18 cellular contexts compared by ENCODE assay signal in genomic region chr22:36930041-36930935, GRCh38. TPM values are rescaled to one million over a fixed set of nuclear protein-coding genes. Genes with fewer than 3 reads are reported as not detected.
DNase-seq lines count a peak whose midpoint lies in the region; ATAC-seq, FAIRE-seq and TF ChIP-seq lines count a peak whose summit lies in the region.
"Had no signal": no experiment of that assay in that cellular context is flagged by ENCODE, and none has a peak within 500 bp of the region (broad histone marks: within the 10 kb centered on the region; RNA-seq: fewer than 3 reads in every experiment).

No MANE protein-coding gene starts in this region.

- 89% methylated on average over 19 of the region's 20 CpGs; no CpG with 5 or more reads in 1 of the 2 experiments for WGBS in H1 (ENCODE audit: extremely low coverage in 1 of 2, insufficient coverage in 1 of 2, insufficient read length in 1 of 2, insufficient replicate concordance in 2 of 2, low coverage in 1 of 2, low lambda C conversion rate in 2 of 2, missing lambda C conversion rate in 1 of 2), 2 experiments
- no CpG with 5 or more reads among the region's 20 CpGs for WGBS in neuronal stem cell (ENCODE audit: extremely low coverage in 2 of 2, insufficient read length in 2 of 2, insufficient replicate concordance in 1 of 2), 2 donors

- H3K9me3 ChIP-seq in BLaER1 treated with 17β-estradiol and CSF1 and Interleukin-3, amounts not matched to agents 10 nM and 100 nM (replicated peaks in 1 of 11) = no peaks in the 10 kb centered on the region
- H3K9me3 ChIP-seq in H1 (ENCODE audit: insufficient read depth in 2 of 2, low read depth in 1 of 2, low read length in 1 of 2) (no peaks in the 10 kb centered on the region), neuronal stem cell (replicated peaks in 1 of 2; ENCODE audit: control insufficient read depth in 2 of 2, insufficient read depth in 1 of 2, low read depth in 1 of 2, low read length in 2 of 2) (peaks cover 0 to 1% of the 10 kb centered on the region in 2 donors)
- H3K9me3 ChIP-seq: A549, Caco-2 had no signal

- H4K5ac ChIP-seq in H1 (ENCODE audit: insufficient read length, low read depth, low read length) = no peak overlapping the region

- no peak overlapping the region for H2AK5ac ChIP-seq in H1 (ENCODE audit: low read depth, low read length)
- peak overlapping the region; percentile 49 for H2AK5ac ChIP-seq in neuronal stem cell (ENCODE audit: low read depth, low read length)

- peaks cover 20 to 98% (median 41%) of the 10 kb centered on the region in 11 experiments for H3K36me3 ChIP-seq in BLaER1 treated with 17β-estradiol and CSF1 and Interleukin-3, amounts not matched to agents 10 nM and 100 nM
- H3K36me3 ChIP-seq in KMS-11 (ENCODE audit: insufficient read depth) (no peaks in the 10 kb centered on the region), H1 (ENCODE audit: control insufficient read depth in 2 of 4, insufficient read depth in 4 of 4, low read length in 3 of 4) (no peaks in the 10 kb centered on the region), neuronal stem cell (replicated peaks in 1 of 2; ENCODE audit: control insufficient read depth in 2 of 2, insufficient read depth in 2 of 2, low read length in 2 of 2) (no peaks in the 10 kb centered on the region)

- no peaks in the 10 kb centered on the region for H3K23me2 ChIP-seq in H1 (ENCODE audit: low read depth, low read length)

- POLR2A ChIA-PET in H1 (lab: Charles Lee; ENCODE audit: partially characterized antibody) = interaction anchor here (0.7 to 1.0 kb wide), 3 partner anchors 11 to 155 kb away, joined by 3 read pairs; partner anchors contain the start of gene IFT27

- TF ChIP-seq CTCF in KMS-11 (conservative IDR thresholded peaks at IDR 0.05; ENCODE audit: low read depth, low read length) (no peak), H1 (IDR thresholded peaks at IDR 0.05; ENCODE audit: control extremely low read depth in 1 of 3, insufficient read depth in 1 of 3, low read depth in 1 of 3, low read length in 3 of 3) (no peak)

- TF ChIP-seq POLR2A in H1 (IDR thresholded peaks at IDR 0.05; ENCODE audit: control extremely low read depth in 1 of 2, low read depth in 2 of 2, low read length in 2 of 2) = no peak
- TF ChIP-seq POLR2A in GM12892 (IDR thresholded peaks at IDR 0.05; ENCODE audit: low read depth, low read length) = no peak

- FAIRE-seq in H1 (lab: Jason Lieb, UNC) (no peak), GM12892 (lab: Jason Lieb, UNC) (no peak)
- FAIRE-seq: A549 had no signal

- H4K91ac ChIP-seq in H1 (replicated peaks; ENCODE audit: insufficient read length, low read length) (no peak overlapping the region), neuronal stem cell (ENCODE audit: low read depth, low read length, poor library complexity) (no peak overlapping the region)

- H3K14ac ChIP-seq in H1 (ENCODE audit: insufficient read length) (no peak overlapping the region), neuronal stem cell (ENCODE audit: low read length) (no peak overlapping the region)

- DNase-seq in H1 (ENCODE audit: low read depth in 1 of 2, low spot score in 2 of 2) (peak in 1 of 2 experiments; percentile 39), neuronal stem cell (ENCODE audit: low spot score) (no peak), GM12892 (ENCODE audit: insufficient read length) (no peak), SW480 (ENCODE audit: low spot score) (no peak)
- DNase-seq: Kasumi-1; NCI-H1417 treated with DMSO at 0.1 percent for 48 hours; NCI-H2029 treated with DMSO at 0.1 percent for 48 hours; NCI-H526 treated with DMSO at 0.1 percent for 48 hours; NK-92 treated with Interleukin-12 subunit alpha and Interleukin-12 subunit beta, amount 100 ng/mL, for 24 hours; PC-3 had no signal

- peak overlapping the region; percentile 62 to 97 (median 77); a peak in 21 of 22 replicates for H3K4me2 ChIP-seq in BLaER1 treated with 17β-estradiol and CSF1 and Interleukin-3, amounts not matched to agents 10 nM and 100 nM
- peak overlapping the region; percentile 41; the same call in 1 of the 2 replicates for H3K4me2 ChIP-seq in KMS-11
- H3K4me2 ChIP-seq in H1 (ENCODE audit: insufficient read depth in 1 of 2, low read depth in 2 of 2, low read length in 2 of 2) = no peak overlapping the region
- no peak overlapping the region for H3K4me2 ChIP-seq in neuronal stem cell (ENCODE audit: insufficient read depth, low read length, poor library complexity, severe bottlenecking)
- H3K4me2 ChIP-seq: A549 had no signal

- peaks cover 40 to 86% (median 73%) of the 10 kb centered on the region in 10 experiments for H3K4me1 ChIP-seq in BLaER1 treated with 17β-estradiol and CSF1 and Interleukin-3, amounts not matched to agents 10 nM and 100 nM
- H3K4me1 ChIP-seq in KMS-11 (ENCODE audit: low read depth, poor library complexity, severe bottlenecking) (peaks cover 19% of the 10 kb centered on the region), H1 (replicated peaks in 1 of 4; ENCODE audit: control insufficient read depth in 3 of 4, insufficient read depth in 4 of 4, low read length in 3 of 4) (no peaks in the 10 kb centered on the region), neuronal stem cell (ENCODE audit: control insufficient read depth in 2 of 2, insufficient read depth in 1 of 2, low read depth in 1 of 2, low read length in 2 of 2) (peaks cover 0 to 7% of the 10 kb centered on the region in 2 donors)
- H3K4me1 ChIP-seq: A549, Caco-2 had no signal

- H2BK15ac ChIP-seq in H1 (ENCODE audit: low read length) (0 out of 2 replicates have a peak overlapping the region, but pooled peaks have one; percentile 29), neuronal stem cell (ENCODE audit: low read length) (peak overlapping the region; percentile 13)

- no peak overlapping the region for H2BK12ac ChIP-seq in H1 (ENCODE audit: low read depth, low read length)
- H2BK12ac ChIP-seq in neuronal stem cell (ENCODE audit: low read length) = no peak overlapping the region

- peak overlapping the region in 4 of 11 experiments; percentile 43 to 57 (median 51); a peak in 7 of 22 replicates for H3K27ac ChIP-seq in BLaER1 treated with 17β-estradiol and CSF1 and Interleukin-3, amounts not matched to agents 10 nM and 100 nM
- H3K27ac ChIP-seq in KMS-11 (no peak overlapping the region; the same call in 1 of the 2 replicates), H1 (ENCODE audit: low read depth, low read length) (no peak overlapping the region), neuronal stem cell (replicated peaks; ENCODE audit: low read length) (no peak overlapping the region)
- H3K27ac ChIP-seq: A549 had no signal

- H3K23ac ChIP-seq in H1 (ENCODE audit: insufficient read length) (no peak overlapping the region), neuronal stem cell (ENCODE audit: low read depth, low read length, poor library complexity) (no peak overlapping the region)

- peak overlapping the region in 5 of 11 experiments; percentile 7 to 48 (median 26); a peak in 7 of 22 replicates for H3K9ac ChIP-seq in BLaER1 treated with 17β-estradiol and CSF1 and Interleukin-3, amounts not matched to agents 10 nM and 100 nM
- no peak overlapping the region for H3K9ac ChIP-seq in KMS-11
- H3K9ac ChIP-seq in H1 (replicated peaks in 1 of 4; ENCODE audit: extremely low read depth in 1 of 4, low read depth in 3 of 4, low read length in 3 of 4) = no peak overlapping the region
- no peak overlapping the region for H3K9ac ChIP-seq in neuronal stem cell (ENCODE audit: low read depth, low read length, poor library complexity)

- H3K4ac ChIP-seq in H1 (replicated peaks; ENCODE audit: insufficient read length, low read depth, low read length) (no peak overlapping the region), neuronal stem cell (ENCODE audit: low read length) (no peak overlapping the region)

- CTCF ChIA-PET in H1 (lab: Charles Lee; ENCODE audit: partially characterized antibody) = interaction anchor here (0.9 to 2.0 kb wide), 10 partner anchors 26 to 271 kb away, joined by 3 to 6 read pairs (median 3); no protein-coding TSS in a partner anchor

- H2AFZ ChIP-seq in KMS-11 (ENCODE audit: low read depth) = no peak overlapping the region; the same call in 1 of the 2 replicates
- no peak overlapping the region for H2AFZ ChIP-seq in H1 (ENCODE audit: low read length)
- peak overlapping the region; percentile 7 for H2AFZ ChIP-seq in neuronal stem cell (ENCODE audit: low read length)

- TF ChIP-seq EP300 in H1 (IDR thresholded peaks at IDR 0.05; ENCODE audit: borderline replicate concordance in 1 of 2, low read depth in 2 of 2, low read length in 2 of 2) = no peak

- H3K79me2 ChIP-seq in KMS-11 (ENCODE audit: insufficient read depth, low read depth) = no peaks in the 10 kb centered on the region
- no peaks in the 10 kb centered on the region for H3K79me2 ChIP-seq in H1 (ENCODE audit: control insufficient read depth in 1 of 2, insufficient read depth in 2 of 2, low read length in 2 of 2)

- no peak overlapping the region; the same call in 1 of the 2 replicates for H4K8ac ChIP-seq in H1 (ENCODE audit: extremely low read depth, insufficient read depth, low read length)
- no peak overlapping the region for H4K8ac ChIP-seq in neuronal stem cell (ENCODE audit: low read depth, low read length)

- H2BK5ac ChIP-seq in H1 (ENCODE audit: low read depth, low read length) (no peak overlapping the region), neuronal stem cell (ENCODE audit: low read length) (no peak overlapping the region)

- peaks cover 0 to 43% (median 10%) of the 10 kb centered on the region in 11 experiments; a peak in 10 of 22 replicates for H4K20me1 ChIP-seq in BLaER1 treated with 17β-estradiol and CSF1 and Interleukin-3, amounts not matched to agents 10 nM and 100 nM
- H4K20me1 ChIP-seq in KMS-11 (ENCODE audit: insufficient read depth) (no peaks in the 10 kb centered on the region), H1 (replicated peaks in 1 of 2; ENCODE audit: control insufficient read depth in 1 of 2, insufficient read depth in 2 of 2, low read length in 2 of 2) (no peaks in the 10 kb centered on the region)

- H3K18ac ChIP-seq in H1 (ENCODE audit: extremely low read depth, low read length) (no peak overlapping the region), neuronal stem cell (ENCODE audit: low read length) (peak overlapping the region; percentile 6)

- no peak overlapping the region for H3K56ac ChIP-seq in H1 (replicated peaks; ENCODE audit: insufficient read length, low read depth, low read length)

- H2BK120ac ChIP-seq in H1 (replicated peaks; ENCODE audit: low read depth, low read length) (no peak overlapping the region), neuronal stem cell (ENCODE audit: low read depth, low read length) (no peak overlapping the region)

- 0 out of 22 replicates have a peak, but pooled peaks cover 0 to 4% (median 0%) of the 10 kb centered on the region in 11 experiments for H3K27me3 ChIP-seq in BLaER1 treated with 17β-estradiol and CSF1 and Interleukin-3, amounts not matched to agents 10 nM and 100 nM
- H3K27me3 ChIP-seq in KMS-11 (ENCODE audit: insufficient read depth, low read depth) (peaks cover 15% of the 10 kb centered on the region; the same call in 1 of the 2 replicates), H1 (replicated peaks in 1 of 4; ENCODE audit: control insufficient read depth in 3 of 4, extremely low read depth in 1 of 4, insufficient read depth in 3 of 4, low read length in 3 of 4) (peaks cover 0 to 2% (median 0%) of the 10 kb centered on the region in 4 experiments; a peak in 1 of 7 replicates), neuronal stem cell (ENCODE audit: control insufficient read depth in 3 of 3, insufficient read depth in 3 of 3, low read depth in 1 of 3, low read length in 3 of 3) (peaks cover 0 to 44% (median 0%) of the 10 kb centered on the region in 3 experiments)

- no peak overlapping the region for H2BK20ac ChIP-seq in H1 (ENCODE audit: low read length)

- peak overlapping the region in 2 of 10 experiments; percentile 4 to 37; a peak in 3 of 20 replicates for H3K4me3 ChIP-seq in BLaER1 treated with 17β-estradiol and CSF1 and Interleukin-3, amounts not matched to agents 10 nM and 100 nM
- H3K4me3 ChIP-seq in KMS-11 (IDR thresholded peaks at IDR 0.05; ENCODE audit: insufficient read depth, low read depth, low read length) (no peak overlapping the region), H1 (ENCODE audit: extremely low read depth in 1 of 4, insufficient read depth in 2 of 4, low read depth in 3 of 4, low read length in 4 of 4) (no peak overlapping the region), neuronal stem cell (ENCODE audit: low read length in 2 of 2) (no peak overlapping the region)
- H3K4me3 ChIP-seq: A549 had no signal

- no peak for ATAC-seq in HG02678 (IDR thresholded peaks at IDR 0.05; ENCODE audit: unreplicated experiment)
- no peak for ATAC-seq in GM21825 (IDR thresholded peaks at IDR 0.05; ENCODE audit: unreplicated experiment)
- ATAC-seq: A549, PC-3 had no signal

- no peak for TF ChIP-seq RAD21 in H1 (IDR thresholded peaks at IDR 0.05 in 1 of 2, conservative IDR thresholded peaks at IDR 0.05 in 1 of 2; ENCODE audit: low read depth in 2 of 2, low read length in 2 of 2)

- H3K79me1 ChIP-seq in H1 (ENCODE audit: low read depth, low read length) (no peaks in the 10 kb centered on the region), neuronal stem cell (ENCODE audit: low read depth, low read length) (no peaks in the 10 kb centered on the region)

RNA-seq across cellular contexts. Expression of gene CSF2RB, which starts 16.9 kb away (rescaled TPM):
- not detected in 2 replicates for total RNA-seq in H1 (2021; fragmentation: NEBNext Ultra II Directional; extraction: Animal tissue kit (Norgen Biotek cat#: 25700))
- polyA plus RNA-seq in H1 (2011; rRNA removed) = 0.02 TPM in 1 of 2 replicates, not detected in the other
- not detected for polyA plus RNA-seq in H1 (2011; cell fraction: cytosol; rRNA removed)
- polyA plus RNA-seq in H1 (2011; cell fraction: nucleus; rRNA removed) = 0.14 TPM
- polyA plus RNA-seq in H1 (2012, experiment 1 of 2) = not detected in 4 replicates
- polyA plus RNA-seq in H1 (2012, experiment 2 of 2) = not detected
- polyA plus RNA-seq in H1 (2013, experiment 1 of 2) = 0.02 TPM
- not detected for polyA plus RNA-seq in H1 (2013, experiment 2 of 2)
- not detected in 2 replicates for polyA minus RNA-seq in H1 (2011; rRNA and poly(A)+ RNA removed)
- not detected for polyA minus RNA-seq in H1 (2011; cell fraction: cytosol; rRNA and poly(A)+ RNA removed)
- polyA minus RNA-seq in H1 (2011; cell fraction: nucleus; rRNA and poly(A)+ RNA removed) = not detected
- polyA plus RNA-seq in neuronal stem cell (2013, experiment 1 of 2) = 0.01 TPM
- 0.01 TPM for polyA plus RNA-seq in neuronal stem cell (2013, experiment 2 of 2)
- 14.7 TPM for polyA plus RNA-seq in GM12892 (2012; ENCODE audit: missing spikeins)
- total RNA-seq: Caco-2, H4, PC-3, SK-MEL-5 had no signal
- polyA plus RNA-seq: A549 had no signal

Comparison
In these comparisons a context has a peak if more than half of its experiments do, and no peak if none do; other contexts are left out.
1. H3K4me2 ChIP-seq: peak in BLaER1 treated with 17β-estradiol and CSF1 and Interleukin-3, amounts not matched to agents 10 nM and 100 nM (11 of 11) and KMS-11 (single experiment); none in H1 (0 of 2) and neuronal stem cell (single experiment).